Comparison of ENCODE assay signal across 22 cellular contexts in the genomic region with DNA sequence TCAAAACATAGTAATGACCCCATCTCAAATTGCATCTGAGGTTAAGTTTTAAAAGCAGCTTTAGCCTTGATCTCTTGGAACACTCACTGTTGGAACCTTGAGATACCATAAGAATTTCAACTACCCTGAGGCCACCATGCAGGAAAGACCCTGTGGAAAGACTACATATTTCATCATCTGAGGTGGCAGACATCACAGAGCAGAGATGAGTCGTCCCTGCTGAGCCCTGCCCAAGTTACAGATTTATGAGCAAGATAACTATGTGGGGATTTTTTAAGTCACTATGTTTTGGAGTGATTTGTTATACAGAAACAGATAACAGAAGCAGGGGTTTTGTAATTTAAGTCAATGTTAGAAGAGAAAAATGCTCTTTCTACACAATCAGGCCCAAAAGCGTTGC.
DNase-seq lines count a peak whose midpoint lies in the region; ATAC-seq, FAIRE-seq and TF ChIP-seq lines count a peak whose summit lies in the region.
"Had no signal": no experiment of that assay in that cellular context is flagged by ENCODE, and none has a peak within 500 bp of the region (broad histone marks: within the 10 kb centered on the region; RNA-seq: fewer than 3 reads in every experiment).

No MANE protein-coding gene starts in this region.

- H3K4me3 Mint-ChIP-seq in activated T-cell treated with anti-CD3 and anti-CD28 coated beads, Interleukin-2, amount 50 U/mL, for 72 hours: no peak overlapping the region
- H3K4me3 Mint-ChIP-seq: CD4-positive, alpha-beta T cell; H9 had no signal

- intact Hi-C loops in posterior cingulate gyrus (cut with DNase I): no loop called here

- H3K4me3 ChIP-seq in epithelial cell of esophagus (ENCODE audit: low read length): no peak overlapping the region
- H3K4me3 ChIP-seq: GM12878 had no signal

- FAIRE-seq in urothelium cell line (lab: Jason Lieb, UNC): no peak
- FAIRE-seq: A204.1, D721Med, GM12878, GM19239, HTR-8/SVneo had no signal

- DNase-seq in A172 (ENCODE audit: low spot score): peak; percentile 58
- DNase-seq in EH (ENCODE audit: low read depth): peak; percentile 34
- DNase-seq in HT1080 (ENCODE audit: low read depth): peak; percentile 24
- DNase-seq in epithelial cell of esophagus (ENCODE audit: low read depth): peak; percentile 4
- DNase-seq in activated T-cell treated with anti-CD3 and anti-CD28 coated beads, Interleukin-2, amount 50 U/mL, for 72 hours: no peak
- no peak for DNase-seq in urothelium cell line (ENCODE audit: low spot score)
- no peak for DNase-seq in NCI-H1436 (lab: John Stamatoyannopoulos, UW)
- no peak for DNase-seq in posterior cingulate gyrus
- DNase-seq: AML-193; Caco-2; CD4-positive, alpha-beta T cell; GF-D8; GOT3; H9; Karpas-422; KBM-7 had no signal

- no peaks in the 10 kb centered on the region for H3K27me3 Mint-ChIP-seq in activated T-cell treated with anti-CD3 and anti-CD28 coated beads, Interleukin-2, amount 50 U/mL, for 72 hours (ENCODE audit: low read depth)
- H3K27me3 Mint-ChIP-seq: CD4-positive, alpha-beta T cell had no signal

- H3K4me1 Mint-ChIP-seq in activated T-cell treated with anti-CD3 and anti-CD28 coated beads, Interleukin-2, amount 50 U/mL, for 72 hours (ENCODE audit: low read depth): no peaks in the 10 kb centered on the region
- H3K4me1 Mint-ChIP-seq: IgD-negative memory B cell had no signal

- no peaks in the 10 kb centered on the region for H3K36me3 Mint-ChIP-seq in activated T-cell treated with anti-CD3 and anti-CD28 coated beads, Interleukin-2, amount 50 U/mL, for 72 hours (ENCODE audit: insufficient read depth in 2 of 2)
- H3K36me3 Mint-ChIP-seq: IgD-negative memory B cell had no signal

- no peak for TF ChIP-seq CTCF in epithelial cell of esophagus (IDR thresholded peaks at IDR 0.05; ENCODE audit: insufficient read depth, low read depth, low read length, missing control alignments)

- no peak overlapping the region for H3K27ac Mint-ChIP-seq in activated T-cell treated with anti-CD3 and anti-CD28 coated beads, Interleukin-2, amount 50 U/mL, for 72 hours
- H3K27ac Mint-ChIP-seq: CD4-positive, alpha-beta T cell; IgD-negative memory B cell had no signal

- ATAC-seq in activated T-cell treated with anti-CD3 and anti-CD28 coated beads, Interleukin-2, amount 50 U/mL, for 72 hours (replicated peaks in 1 of 2): no peak
- ATAC-seq: GM12878 had no signal

- H3K9me3 Mint-ChIP-seq in activated T-cell treated with anti-CD3 and anti-CD28 coated beads, Interleukin-2, amount 50 U/mL, for 72 hours: peaks cover 0 to 1% of the 10 kb centered on the region in 2 donors
- H3K9me3 Mint-ChIP-seq: CD4-positive, alpha-beta T cell had no signal

Comparison
In these comparisons a context has a peak if more than half of its experiments do, and no peak if none do; other contexts are left out.
1. DNase-seq: peak in A172 (single experiment), EH (single experiment), HT1080 (single experiment) and epithelial cell of esophagus (single experiment); none in activated T-cell treated with anti-CD3 and anti-CD28 coated beads, Interleukin-2, amount 50 U/mL, for 72 hours (0 of 2), urothelium cell line (single experiment), NCI-H1436 (single experiment) and posterior cingulate gyrus (0 of 10).